ENCODE assay signal across 8 cellular contexts in the genomic region with DNA sequence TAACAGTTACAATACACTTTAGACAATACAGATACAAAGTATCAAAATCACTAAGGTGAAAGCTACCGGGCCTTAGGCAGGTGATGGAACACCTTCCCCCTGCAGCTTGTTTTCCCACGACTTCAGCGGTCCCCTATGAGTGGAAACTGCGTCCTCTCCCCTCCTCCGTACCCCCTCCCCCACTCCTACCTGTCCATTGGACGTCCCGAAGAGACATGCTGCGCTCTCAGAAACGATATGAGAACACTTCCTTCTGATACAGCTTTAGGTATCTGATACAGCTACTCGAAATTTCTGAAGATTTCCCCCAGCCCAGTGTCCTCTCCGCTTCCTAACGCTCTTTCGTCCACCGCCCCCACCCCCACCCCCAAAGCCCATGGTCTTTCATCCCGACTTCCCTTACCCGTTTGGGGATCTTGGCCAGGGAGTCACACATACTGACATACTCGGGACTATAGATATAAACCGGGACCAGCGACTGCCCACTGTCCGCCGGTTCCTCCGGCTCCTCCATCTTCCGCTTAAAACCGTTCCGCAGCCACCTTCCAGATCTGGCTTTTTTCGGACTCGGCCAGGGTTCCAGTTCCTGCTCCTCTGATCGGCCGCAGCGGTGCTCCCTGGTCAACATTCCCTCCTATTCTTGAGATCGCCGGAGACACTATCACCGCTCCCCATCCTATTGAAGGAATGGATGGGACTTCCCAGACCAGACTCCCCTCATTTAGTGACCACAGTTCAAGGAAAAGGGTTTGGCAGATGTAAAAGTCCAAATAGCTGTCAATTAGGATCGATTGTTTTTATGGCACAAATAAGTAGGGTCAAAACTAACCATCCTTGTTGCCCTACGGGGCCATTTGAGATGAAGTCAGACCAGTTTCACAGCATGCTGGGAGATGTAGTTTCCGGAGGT. TPM values are rescaled to one million over a fixed set of nuclear protein-coding genes. Genes with fewer than 3 reads are reported as not detected.
DNase-seq lines count a peak whose midpoint lies in the region; ATAC-seq and TF ChIP-seq lines count a peak whose summit lies in the region.

A gene (minus strand): TSS at position 596 of the 910 bp plus-strand sequence. CDS start 82 bp downstream, at position 514.

- peaks cover 0 to 41% (median 0%) of the 10 kb centered on the region in 7 donors for H3K27me3 ChIP-seq in heart right ventricle

- H3K4me3 ChIP-seq in heart right ventricle: peak within 1 kb of the TSS; percentile 44 to 72 (median 62)

- WGBS in heart right ventricle, 2 donors: 0% methylated on average over 36 of the region's 36 CpGs

- H3K27ac ChIP-seq in heart right ventricle: peak within 1 kb of the TSS; percentile 39 to 86 (median 79)

- DNase-seq in NCI-H1105 (lab: John Stamatoyannopoulos, UW) (peak; percentile 53), amygdala (lab: John Stamatoyannopoulos, UW) (peak in 55 of 56 donors; percentile 1 to 82 (median 39)), heart right ventricle (peak; percentile 57 to 71), pons (ENCODE audit: low spot score) (peak; percentile 83)
- no peak for DNase-seq in effector CD8-positive, alpha-beta T cell (lab: John Stamatoyannopoulos, UW)

- no peaks in the 10 kb centered on the region for H3K9me3 ChIP-seq in heart right ventricle

- H3K36me3 ChIP-seq in heart right ventricle: peaks cover 0 to 23% (median 0%) of the 10 kb centered on the region in 9 donors

- ATAC-seq in GM18498 (IDR thresholded peaks at IDR 0.05; ENCODE audit: unreplicated experiment) (peak; percentile 96), HG02763 (IDR thresholded peaks at IDR 0.05; ENCODE audit: unreplicated experiment) (peak; percentile 93), SK-N-SH treated with all-trans-retinoic acid at 6 μM for 48 hours (peak; percentile 96), heart right ventricle (peak; percentile 79 to 95 (median 92))

- peaks cover 0 to 14% (median 0%) of the 10 kb centered on the region in 9 donors for H3K4me1 ChIP-seq in heart right ventricle

- intact Hi-C loops in heart right ventricle (cut with DNase I): no loop called here

- no peak for TF ChIP-seq CTCF in heart right ventricle (IDR thresholded peaks at IDR 0.05)

TF ChIP-seq in SK-N-SH treated with all-trans-retinoic acid at 6 μM for 48 hours, 23 proteins besides CTCF, POLR2A, EP300 and RAD21:
- TF ChIP-seq ZNF70 (CRISPR knock-in tag; IDR thresholded peaks at IDR 0.05): peak; percentile 50; the same call in 1 of the 2 replicates
- no peak for TF ChIP-seq ZNF8 (CRISPR knock-in tag; IDR thresholded peaks at IDR 0.05)
- TF ChIP-seq, protein P1, sequence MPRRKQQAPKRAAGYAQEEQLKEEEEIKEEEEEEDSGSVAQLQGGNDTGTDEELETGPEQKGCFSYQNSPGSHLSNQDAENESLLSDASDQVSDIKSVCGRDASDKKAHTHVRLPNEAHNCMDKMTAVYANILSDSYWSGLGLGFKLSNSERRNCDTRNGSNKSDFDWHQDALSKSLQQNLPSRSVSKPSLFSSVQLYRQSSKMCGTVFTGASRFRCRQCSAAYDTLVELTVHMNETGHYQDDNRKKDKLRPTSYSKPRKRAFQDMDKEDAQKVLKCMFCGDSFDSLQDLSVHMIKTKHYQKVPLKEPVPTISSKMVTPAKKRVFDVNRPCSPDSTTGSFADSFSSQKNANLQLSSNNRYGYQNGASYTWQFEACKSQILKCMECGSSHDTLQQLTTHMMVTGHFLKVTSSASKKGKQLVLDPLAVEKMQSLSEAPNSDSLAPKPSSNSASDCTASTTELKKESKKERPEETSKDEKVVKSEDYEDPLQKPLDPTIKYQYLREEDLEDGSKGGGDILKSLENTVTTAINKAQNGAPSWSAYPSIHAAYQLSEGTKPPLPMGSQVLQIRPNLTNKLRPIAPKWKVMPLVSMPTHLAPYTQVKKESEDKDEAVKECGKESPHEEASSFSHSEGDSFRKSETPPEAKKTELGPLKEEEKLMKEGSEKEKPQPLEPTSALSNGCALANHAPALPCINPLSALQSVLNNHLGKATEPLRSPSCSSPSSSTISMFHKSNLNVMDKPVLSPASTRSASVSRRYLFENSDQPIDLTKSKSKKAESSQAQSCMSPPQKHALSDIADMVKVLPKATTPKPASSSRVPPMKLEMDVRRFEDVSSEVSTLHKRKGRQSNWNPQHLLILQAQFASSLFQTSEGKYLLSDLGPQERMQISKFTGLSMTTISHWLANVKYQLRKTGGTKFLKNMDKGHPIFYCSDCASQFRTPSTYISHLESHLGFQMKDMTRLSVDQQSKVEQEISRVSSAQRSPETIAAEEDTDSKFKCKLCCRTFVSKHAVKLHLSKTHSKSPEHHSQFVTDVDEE (CRISPR knock-in tag; IDR thresholded peaks at IDR 0.05): peak; percentile 43; the same call in 1 of the 2 replicates
- TF ChIP-seq, protein P2, sequence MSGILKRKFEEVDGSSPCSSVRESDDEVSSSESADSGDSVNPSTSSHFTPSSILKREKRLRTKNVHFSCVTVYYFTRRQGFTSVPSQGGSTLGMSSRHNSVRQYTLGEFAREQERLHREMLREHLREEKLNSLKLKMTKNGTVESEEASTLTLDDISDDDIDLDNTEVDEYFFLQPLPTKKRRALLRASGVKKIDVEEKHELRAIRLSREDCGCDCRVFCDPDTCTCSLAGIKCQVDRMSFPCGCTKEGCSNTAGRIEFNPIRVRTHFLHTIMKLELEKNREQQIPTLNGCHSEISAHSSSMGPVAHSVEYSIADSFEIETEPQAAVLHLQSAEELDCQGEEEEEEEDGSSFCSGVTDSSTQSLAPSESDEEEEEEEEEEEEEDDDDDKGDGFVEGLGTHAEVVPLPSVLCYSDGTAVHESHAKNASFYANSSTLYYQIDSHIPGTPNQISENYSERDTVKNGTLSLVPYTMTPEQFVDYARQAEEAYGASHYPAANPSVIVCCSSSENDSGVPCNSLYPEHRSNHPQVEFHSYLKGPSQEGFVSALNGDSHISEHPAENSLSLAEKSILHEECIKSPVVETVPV (CRISPR knock-in tag; IDR thresholded peaks at IDR 0.05): peak; percentile 68; the same call in 1 of the 2 replicates
- peak; percentile 16; the same call in 1 of the 2 replicates for TF ChIP-seq ZFP3 (CRISPR knock-in tag; IDR thresholded peaks at IDR 0.05)
- no peak for TF ChIP-seq ESRRG (CRISPR knock-in tag; IDR thresholded peaks at IDR 0.05)

RNA-seq across cellular contexts. Expression of the gene that starts here (rescaled TPM):
- 10 to 100 TPM; 15.9 to 23.1 (median 19.5) TPM for total RNA-seq in heart right ventricle
- polyA plus RNA-seq in heart right ventricle: 10 to 100 TPM; 17.7 to 48.1 TPM
